In genomic region chr13:27027086-27027667, GRCh38 we compare ENCODE assay signal across 30 cellular contexts.
"Had no signal": no experiment of that assay in that cellular context is flagged by ENCODE, and none has a peak within 500 bp of the region (broad histone marks: within the 10 kb centered on the region; RNA-seq: fewer than 3 reads in every experiment).

No MANE protein-coding gene starts in this region.

- H3K4me3 Mint-ChIP-seq: activated CD4-positive, alpha-beta memory T cell treated with anti-CD3 and anti-CD28 coated beads for 36 hours; activated naive CD4-positive, alpha-beta T cell treated with anti-CD3 and anti-CD28 coated beads, Interleukin-2, amount 50 U/mL, for 24 hours; central memory CD8-positive, alpha-beta T cell; mesothelial cell of epicardium; neural crest cell had no signal

- H3K4me3 ChIP-seq: gastrocnemius medialis, right atrium auricular region, suprapubic skin, tibial artery had no signal

- ATAC-seq: activated CD4-positive, CD25-positive, alpha-beta regulatory T cell treated with anti-CD3 and anti-CD28 coated beads, Interleukin-2, amount 50 U/mL, for 24 hours; gastrocnemius medialis; left cardiac atrium; left ventricle myocardium superior had no signal

- H3K27me3 ChIP-seq: gastrocnemius medialis, right atrium auricular region, suprapubic skin had no signal

- H3K9me3 ChIP-seq: gastrocnemius medialis, right atrium auricular region, suprapubic skin, tibial artery had no signal

- H3K9me3 Mint-ChIP-seq: activated CD4-positive, alpha-beta memory T cell treated with anti-CD3 and anti-CD28 coated beads for 36 hours; activated naive CD4-positive, alpha-beta T cell treated with anti-CD3 and anti-CD28 coated beads, Interleukin-2, amount 50 U/mL, for 24 hours; central memory CD8-positive, alpha-beta T cell; naive B cell; neural crest cell had no signal

- H3K27ac ChIP-seq: gastrocnemius medialis, right atrium auricular region, suprapubic skin, tibial artery, VCaP had no signal

- H3K4me1 Mint-ChIP-seq: activated naive CD4-positive, alpha-beta T cell treated with anti-CD3 and anti-CD28 coated beads, Interleukin-2, amount 50 U/mL, for 24 hours had no signal

- FAIRE-seq: bronchial epithelial cell, keratinocyte, TTC549 had no signal

- H3K36me3 ChIP-seq: gastrocnemius medialis, right atrium auricular region, suprapubic skin, tibial artery had no signal

- H3K27ac Mint-ChIP-seq: activated CD4-positive, alpha-beta memory T cell treated with anti-CD3 and anti-CD28 coated beads for 36 hours; mesothelial cell of epicardium had no signal

- DNase-seq: activated CD4-positive, alpha-beta memory T cell treated with anti-CD3 and anti-CD28 coated beads for 36 hours; activated CD4-positive, alpha-beta T cell treated with anti-CD3 and anti-CD28 coated beads for 48 hours; activated gamma-delta T cell; activated T-cell treated with anti-CD3 and anti-CD28 coated beads, Interleukin-2, amount 50 U/mL, for 1 hour; anterior cingulate cortex; dermis blood vessel endothelial cell; effector CD4-positive, alpha-beta T cell; erythroblast; gastrocnemius medialis; glutamatergic neuron; left cardiac atrium; left ventricle myocardium superior; naive B cell; nucleus accumbens; stimulated activated CD4-positive, alpha-beta T cell treated with anti-CD3 and anti-CD28 coated beads, Interleukin-15, amount 100 ng/mL, for 24 hours; stimulated activated CD4-positive, alpha-beta T cell treated with anti-CD3 and anti-CD28 coated beads, Interleukin-2, amount 100 ng/mL, for 24 hours; stimulated activated naive CD4-positive, alpha-beta T cell; T-helper 9 cell; tibial artery had no signal

- H3K36me3 Mint-ChIP-seq: activated CD4-positive, alpha-beta memory T cell treated with anti-CD3 and anti-CD28 coated beads for 36 hours; activated naive CD4-positive, alpha-beta T cell treated with anti-CD3 and anti-CD28 coated beads, Interleukin-2, amount 50 U/mL, for 24 hours; mesothelial cell of epicardium; naive B cell had no signal

- H3K4me1 ChIP-seq: gastrocnemius medialis, right atrium auricular region, suprapubic skin, tibial artery had no signal
